In genomic region chr7:35893649-35894048, GRCh38 we compare ENCODE assay signal across 15 cellular contexts.
DNase-seq lines count a peak whose midpoint lies in the region; ATAC-seq, FAIRE-seq and TF ChIP-seq lines count a peak whose summit lies in the region.
"Had no signal": no experiment of that assay in that cellular context is flagged by ENCODE, and none has a peak within 500 bp of the region (broad histone marks: within the 10 kb centered on the region; RNA-seq: fewer than 3 reads in every experiment).

No MANE protein-coding gene starts in this region.

- no peaks in the 10 kb centered on the region for H4K20me1 ChIP-seq in HepG2 (ENCODE audit: insufficient read depth, low read length)

- no peak overlapping the region for H3K27ac ChIP-seq in HepG2 (ENCODE audit: extremely low read length, insufficient read depth, low read length)
- no peak overlapping the region for H3K27ac ChIP-seq in right lobe of liver
- H3K27ac ChIP-seq: RWPE1, SJCRH30 had no signal

- no peaks in the 10 kb centered on the region for H3K79me2 ChIP-seq in HepG2 (ENCODE audit: insufficient read depth, low read length)

- H3K4me1 ChIP-seq in HepG2 (ENCODE audit: insufficient read depth, low read length) (no peaks in the 10 kb centered on the region), right lobe of liver (no peaks in the 10 kb centered on the region)
- H3K4me1 ChIP-seq: BE2C, SJCRH30 had no signal

- H3K27me3 ChIP-seq in HepG2 (ENCODE audit: control insufficient read depth in 1 of 2, insufficient read depth in 2 of 2, low read length in 2 of 2) (no peaks in the 10 kb centered on the region), right lobe of liver (no peaks in the 10 kb centered on the region)
- H3K27me3 ChIP-seq: BE2C, SJCRH30 had no signal

- no peak for FAIRE-seq in HepG2 (lab: Jason Lieb, UNC)
- FAIRE-seq in H54 (lab: Jason Lieb, UNC): peak; percentile 97

- TF ChIP-seq EP300 in HepG2 (IDR thresholded peaks at IDR 0.05; ENCODE audit: low read depth in 2 of 2, low read length in 2 of 2) (no peak), HepG2 (CRISPR knock-in tag; IDR thresholded peaks at IDR 0.05; ENCODE audit: borderline replicate concordance) (no peak)

- WGBS in HepG2 (ENCODE audit: low lambda C conversion rate): 96% methylated on average over 1 of the region's 1 CpG
- WGBS in right lobe of liver (ENCODE audit: insufficient coverage, low coverage, low lambda C conversion rate, missing lambda C conversion rate): 100% methylated on average over 1 of the region's 1 CpG

- TF ChIP-seq CTCF in HepG2 (CRISPR knock-in tag; IDR thresholded peaks at IDR 0.05) (no peak), right lobe of liver (IDR thresholded peaks at IDR 0.05) (no peak), chondrocyte (IDR thresholded peaks at IDR 0.05) (no peak)

- H3K27ac Mint-ChIP-seq in chondrocyte (ENCODE audit: unreplicated experiment): peak overlapping the region; percentile 9

- POLR2A ChIA-PET in HepG2 (lab: Yijun Ruan, JAX): no interaction called here

- peaks cover 17% of the 10 kb centered on the region for H3K36me3 Mint-ChIP-seq in chondrocyte (ENCODE audit: low read depth)

- intact Hi-C loops in HepG2 (cut with micrococcal nuclease; ENCODE audit: unreplicated experiment) (no loop called here), right lobe of liver (cut with DNase I) (no loop called here)

- no TSS peak for BruUV-seq in HepG2 (replicated peaks; lab: Mats Ljungman, UMichigan)

- no peak overlapping the region for H3K4me3 Mint-ChIP-seq in chondrocyte (ENCODE audit: unreplicated experiment)

- H3K4me2 ChIP-seq in HepG2 (ENCODE audit: low read depth, low read length): no peak overlapping the region

- H2AFZ ChIP-seq in HepG2 (ENCODE audit: low read length): no peak overlapping the region

- H3K4me1 Mint-ChIP-seq in chondrocyte (ENCODE audit: low read depth): peaks cover 22% of the 10 kb centered on the region

- no peak for ATAC-seq in HepG2
- ATAC-seq in right lobe of liver: no peak
- ATAC-seq: HCT116 had no signal

- no peak for TF ChIP-seq POLR2A in HepG2 (IDR thresholded peaks at IDR 0.05; ENCODE audit: insufficient read depth in 1 of 2, low read depth in 2 of 2, low read length in 2 of 2)
- no peak for TF ChIP-seq POLR2A in right lobe of liver (IDR thresholded peaks at IDR 0.05)
- no peak for TF ChIP-seq POLR2A in H54 (IDR thresholded peaks at IDR 0.05; ENCODE audit: low read depth, low read length)

- in situ Hi-C loops in HepG2 (cut with HindIII; ENCODE audit: extremely low pct_ligation_motif_present, low pct_unique_long_range_greater_than_20kb): no loop called here

- H3K4me3 ChIP-seq in HepG2 (replicated peaks in 1 of 3; ENCODE audit: insufficient read depth in 1 of 3, low read depth in 2 of 3, low read length in 3 of 3) (no peak overlapping the region), right lobe of liver (no peak overlapping the region)
- H3K4me3 ChIP-seq: SJCRH30 had no signal

- H3K9me3 ChIP-seq in HepG2 (ENCODE audit: low read length) (no peaks in the 10 kb centered on the region), right lobe of liver (no peaks in the 10 kb centered on the region)
- H3K9me3 ChIP-seq: BE2C, SJCRH30 had no signal

- no peaks in the 10 kb centered on the region for H3K27me3 Mint-ChIP-seq in chondrocyte (ENCODE audit: low read depth)

- no peaks in the 10 kb centered on the region for H3K9me3 Mint-ChIP-seq in chondrocyte (ENCODE audit: low read depth)

- CTCF ChIA-PET in HepG2 (lab: Yijun Ruan, JAX; ENCODE audit: low intra/inter-chr PET ratio, low total read pairs): no interaction called here

- H3K36me3 ChIP-seq in HepG2 (replicated peaks in 1 of 2; ENCODE audit: control insufficient read depth in 1 of 2, insufficient read depth in 2 of 2, low read length in 2 of 2) (0 out of 5 replicates have a peak, but pooled peaks cover 0 to 2% of the 10 kb centered on the region in 2 experiments), right lobe of liver (peaks cover 0 to 4% (median 0%) of the 10 kb centered on the region in 4 donors)

- no peak overlapping the region for H3K9ac ChIP-seq in HepG2 (ENCODE audit: insufficient read depth, low read depth, low read length)

- TF ChIP-seq RAD21 in HepG2 (CRISPR knock-in tag; IDR thresholded peaks at IDR 0.05): no peak

- no peak for DNase-seq in HepG2 (ENCODE audit: low spot score)
- no peak for DNase-seq in right lobe of liver
- DNase-seq in H54 (ENCODE audit: insufficient read length, low spot score): no peak
- no peak for DNase-seq in chondrocyte (ENCODE audit: low spot score)
- no peak for DNase-seq in amygdala (lab: John Stamatoyannopoulos, UW)
- DNase-seq in NCI-H1436 treated with DMSO at 0.1 percent for 48 hours (lab: John Stamatoyannopoulos, UW): no peak
- DNase-seq in NCI-H345 (lab: John Stamatoyannopoulos, UW): no peak
- no peak for DNase-seq in AG20443 (ENCODE audit: low spot score)
- DNase-seq: ACHN, BE2C, NCI-H146, NCI-H2081 treated with DMSO at 0.1 percent for 48 hours, SJCRH30 had no signal

TF ChIP-seq in HepG2, 621 proteins besides CTCF, POLR2A, EP300 and RAD21:
- TF ChIP-seq TFAP4 (IDR thresholded peaks at IDR 0.05; ENCODE audit: borderline replicate concordance, low read depth): no peak
- TF ChIP-seq MAFK (conservative IDR thresholded peaks at IDR 0.05 in 1 of 2, IDR thresholded peaks at IDR 0.05 in 1 of 2; ENCODE audit: low read length in 2 of 2): peak; percentile 30 to 39; a peak in 2 of 4 replicates
